ENCODE assay signal across 1 cellular context in the genomic region with DNA sequence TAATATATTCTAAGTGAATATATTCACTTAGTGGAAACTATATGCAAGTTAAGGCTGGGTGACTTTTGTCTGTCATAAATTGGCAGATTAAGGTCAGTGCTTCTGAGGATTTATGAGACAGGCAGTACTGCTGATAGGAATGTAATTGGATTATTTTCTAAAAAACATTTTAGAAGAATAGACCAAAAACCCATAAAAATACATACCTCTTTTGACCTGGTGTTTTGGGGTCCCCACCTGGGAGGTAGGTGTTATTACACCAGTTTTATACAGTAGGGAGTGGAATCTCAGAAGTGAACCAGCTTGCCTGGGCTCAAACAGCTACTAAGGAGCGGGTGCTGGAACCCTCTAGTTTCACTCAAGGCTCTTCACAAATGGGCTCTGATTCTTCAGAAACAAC.
TF ChIP-seq lines count a peak whose summit lies in the region.

No MANE protein-coding gene starts in this region.

TF ChIP-seq in liver, 16 proteins besides CTCF, POLR2A, EP300 and RAD21 (continued from another document):
- TF ChIP-seq, protein P1, sequence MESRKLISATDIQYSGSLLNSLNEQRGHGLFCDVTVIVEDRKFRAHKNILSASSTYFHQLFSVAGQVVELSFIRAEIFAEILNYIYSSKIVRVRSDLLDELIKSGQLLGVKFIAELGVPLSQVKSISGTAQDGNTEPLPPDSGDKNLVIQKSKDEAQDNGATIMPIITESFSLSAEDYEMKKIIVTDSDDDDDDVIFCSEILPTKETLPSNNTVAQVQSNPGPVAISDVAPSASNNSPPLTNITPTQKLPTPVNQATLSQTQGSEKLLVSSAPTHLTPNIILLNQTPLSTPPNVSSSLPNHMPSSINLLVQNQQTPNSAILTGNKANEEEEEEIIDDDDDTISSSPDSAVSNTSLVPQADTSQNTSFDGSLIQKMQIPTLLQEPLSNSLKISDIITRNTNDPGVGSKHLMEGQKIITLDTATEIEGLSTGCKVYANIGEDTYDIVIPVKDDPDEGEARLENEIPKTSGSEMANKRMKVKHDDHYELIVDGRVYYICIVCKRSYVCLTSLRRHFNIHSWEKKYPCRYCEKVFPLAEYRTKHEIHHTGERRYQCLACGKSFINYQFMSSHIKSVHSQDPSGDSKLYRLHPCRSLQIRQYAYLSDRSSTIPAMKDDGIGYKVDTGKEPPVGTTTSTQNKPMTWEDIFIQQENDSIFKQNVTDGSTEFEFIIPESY (IDR thresholded peaks at IDR 0.05) = no peak
